Comparison of ENCODE assay signal across 1 cellular context in the genomic region with DNA sequence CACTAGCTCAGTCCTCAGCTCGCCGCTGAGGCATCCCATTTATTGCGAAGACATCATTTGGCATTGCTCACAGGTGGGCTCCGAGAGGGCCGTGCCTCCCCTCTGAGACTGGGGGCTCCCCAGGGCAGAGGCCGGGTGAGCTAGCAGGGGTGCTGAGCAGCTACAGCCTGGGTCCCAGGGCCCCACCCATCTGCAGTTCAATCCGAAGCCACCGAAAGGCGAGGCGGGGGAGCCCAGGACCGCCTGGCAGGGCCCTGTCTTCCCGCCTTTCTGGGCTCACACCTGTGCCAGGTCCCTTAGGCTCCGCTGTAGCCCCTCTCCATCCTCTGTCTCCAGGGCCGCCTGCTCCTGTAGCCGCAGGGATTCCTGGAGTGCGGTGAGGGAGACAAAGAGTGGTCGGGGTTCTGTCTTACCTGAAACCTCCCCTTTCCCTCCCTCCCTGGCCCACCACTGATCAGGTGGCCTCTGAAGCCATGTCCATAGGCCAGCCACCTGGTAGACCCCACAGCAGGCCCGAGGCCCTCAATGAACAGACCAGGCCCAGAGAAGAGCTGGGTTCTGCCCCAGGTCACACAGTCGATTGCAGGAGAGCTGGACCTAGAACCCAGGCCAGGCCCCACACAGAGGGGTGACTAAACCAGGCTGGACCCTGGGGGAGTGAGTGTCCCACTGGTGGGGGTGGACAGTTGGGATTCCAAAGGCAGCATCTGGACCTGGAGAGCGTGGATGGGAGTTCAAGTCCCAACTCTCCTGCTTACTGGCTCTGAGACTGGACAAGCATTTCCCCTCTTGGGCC.
TF ChIP-seq lines count a peak whose summit lies in the region.

No MANE protein-coding gene starts in this region.

TF ChIP-seq in K562, 482 proteins besides CTCF, POLR2A, EP300 and RAD21 (continued from another document and continues in another):
- TF ChIP-seq, protein P1, sequence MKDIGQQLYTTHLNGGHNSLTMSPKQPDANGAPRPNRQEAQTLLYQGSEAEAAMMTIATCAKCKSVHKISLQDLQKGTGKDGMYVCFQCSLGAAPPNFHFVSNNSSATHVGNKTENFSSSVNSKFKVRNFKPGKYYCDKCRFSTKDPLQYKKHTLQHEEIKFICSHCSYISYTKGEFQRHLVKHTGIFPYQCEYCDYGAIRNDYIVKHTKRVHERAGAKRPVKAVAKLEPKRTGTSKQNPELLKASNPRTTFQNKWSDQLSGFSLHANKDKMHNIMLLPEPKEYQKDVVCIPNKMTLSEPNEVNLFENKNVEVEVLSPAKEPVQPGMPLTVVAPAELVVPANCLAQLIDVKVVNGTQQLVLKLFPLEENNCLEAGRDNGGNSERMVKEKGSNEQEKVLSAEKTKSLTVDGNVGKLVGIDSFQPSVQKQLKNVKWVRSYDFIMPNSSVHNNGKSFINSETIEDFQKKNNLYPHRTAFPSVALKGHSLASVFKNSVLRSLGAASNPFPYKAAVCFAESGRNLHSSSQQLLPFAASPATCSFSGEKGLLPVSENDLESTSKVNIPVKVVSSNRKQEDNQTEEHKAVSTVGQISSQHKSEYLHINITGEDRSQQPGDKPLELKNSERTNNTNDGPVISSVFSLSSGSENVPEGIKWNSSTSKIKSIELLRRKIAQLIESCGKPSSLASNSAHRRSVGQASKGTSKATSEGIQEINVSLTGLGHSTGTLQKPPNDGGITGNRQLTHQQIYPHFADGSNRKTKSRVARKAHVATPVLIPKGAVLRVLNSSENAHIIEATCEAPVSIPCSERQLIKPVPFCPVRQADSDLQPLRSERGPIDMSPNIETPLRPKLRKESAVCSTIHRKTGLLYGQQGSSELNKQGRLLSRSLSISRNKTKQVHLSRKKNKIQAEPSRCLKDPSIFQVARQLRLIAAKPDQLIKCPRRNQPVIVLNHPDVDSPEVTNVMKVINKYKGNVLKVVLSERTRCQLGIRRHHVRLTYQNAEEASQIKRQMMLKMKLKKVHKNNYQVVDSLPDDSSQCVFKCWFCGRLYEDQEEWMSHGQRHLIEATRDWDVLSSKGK (CRISPR knock-in tag; IDR thresholded peaks at IDR 0.05) = no peak
- no peak for TF ChIP-seq RBM22 (IDR thresholded peaks at IDR 0.05; ENCODE audit: low read depth, low read length, poor library complexity, severe bottlenecking)
- TF ChIP-seq, protein P2, sequence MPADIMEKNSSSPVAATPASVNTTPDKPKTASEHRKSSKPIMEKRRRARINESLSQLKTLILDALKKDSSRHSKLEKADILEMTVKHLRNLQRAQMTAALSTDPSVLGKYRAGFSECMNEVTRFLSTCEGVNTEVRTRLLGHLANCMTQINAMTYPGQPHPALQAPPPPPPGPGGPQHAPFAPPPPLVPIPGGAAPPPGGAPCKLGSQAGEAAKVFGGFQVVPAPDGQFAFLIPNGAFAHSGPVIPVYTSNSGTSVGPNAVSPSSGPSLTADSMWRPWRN (IDR thresholded peaks at IDR 0.05; ENCODE audit: low read depth) = no peak
- 0 out of 2 replicates have a peak, but pooled peaks have one; percentile 71 for TF ChIP-seq NR4A1 (CRISPR knock-in tag; IDR thresholded peaks at IDR 0.05)
- TF ChIP-seq NR4A1 (tag; IDR thresholded peaks at IDR 0.05) = 0 out of 2 replicates have a peak, but pooled peaks have one; percentile 10
- TF ChIP-seq BMI1 (IDR thresholded peaks at IDR 0.05; ENCODE audit: low read length) = no peak
- no peak; the same call in 1 of the 2 replicates for TF ChIP-seq PPARD (CRISPR knock-in tag; IDR thresholded peaks at IDR 0.05)
- peak; percentile 63; the same call in 1 of the 2 replicates for TF ChIP-seq ZNF76 (CRISPR knock-in tag; IDR thresholded peaks at IDR 0.05; ENCODE audit: borderline replicate concordance)
- TF ChIP-seq, protein P3, sequence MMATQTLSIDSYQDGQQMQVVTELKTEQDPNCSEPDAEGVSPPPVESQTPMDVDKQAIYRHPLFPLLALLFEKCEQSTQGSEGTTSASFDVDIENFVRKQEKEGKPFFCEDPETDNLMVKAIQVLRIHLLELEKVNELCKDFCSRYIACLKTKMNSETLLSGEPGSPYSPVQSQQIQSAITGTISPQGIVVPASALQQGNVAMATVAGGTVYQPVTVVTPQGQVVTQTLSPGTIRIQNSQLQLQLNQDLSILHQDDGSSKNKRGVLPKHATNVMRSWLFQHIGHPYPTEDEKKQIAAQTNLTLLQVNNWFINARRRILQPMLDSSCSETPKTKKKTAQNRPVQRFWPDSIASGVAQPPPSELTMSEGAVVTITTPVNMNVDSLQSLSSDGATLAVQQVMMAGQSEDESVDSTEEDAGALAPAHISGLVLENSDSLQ (IDR thresholded peaks at IDR 0.05) = no peak
- TF ChIP-seq RFX1 (IDR thresholded peaks at IDR 0.05) = no peak
- TF ChIP-seq CBX8 (IDR thresholded peaks at IDR 0.05; ENCODE audit: borderline replicate concordance, extremely low read depth, low read depth, low read length, poor library complexity, severe bottlenecking) = no peak
- no peak for TF ChIP-seq NR1H2 (CRISPR knock-in tag; IDR thresholded peaks at IDR 0.05)
- no peak for TF ChIP-seq ARID2 (IDR thresholded peaks at IDR 0.05)
- 0 out of 2 replicates have a peak, but pooled peaks have one; percentile 0 for TF ChIP-seq ZFPM2 (CRISPR knock-in tag; IDR thresholded peaks at IDR 0.05)
- no peak for TF ChIP-seq TRIM28 (IDR thresholded peaks at IDR 0.05)
- no peak for TF ChIP-seq PCBP1 (IDR thresholded peaks at IDR 0.05; ENCODE audit: low read depth, low read length, poor library complexity, severe bottlenecking)
- TF ChIP-seq, protein P4, sequence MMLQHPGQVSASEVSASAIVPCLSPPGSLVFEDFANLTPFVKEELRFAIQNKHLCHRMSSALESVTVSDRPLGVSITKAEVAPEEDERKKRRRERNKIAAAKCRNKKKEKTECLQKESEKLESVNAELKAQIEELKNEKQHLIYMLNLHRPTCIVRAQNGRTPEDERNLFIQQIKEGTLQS (IDR thresholded peaks at IDR 0.05) = no peak
- TF ChIP-seq, protein P4 (CRISPR knock-in tag; conservative IDR thresholded peaks at IDR 0.05) = no peak
- TF ChIP-seq TRIM24 (IDR thresholded peaks at IDR 0.05) = no peak
- TF ChIP-seq PRMT5 (CRISPR knock-in tag; IDR thresholded peaks at IDR 0.05) = no peak
- TF ChIP-seq BRD9 (IDR thresholded peaks at IDR 0.05; ENCODE audit: low read depth, partially characterized antibody) = no peak
- TF ChIP-seq CHD2 (IDR thresholded peaks at IDR 0.05; ENCODE audit: low read depth, low read length) = no peak
- TF ChIP-seq, protein P5, sequence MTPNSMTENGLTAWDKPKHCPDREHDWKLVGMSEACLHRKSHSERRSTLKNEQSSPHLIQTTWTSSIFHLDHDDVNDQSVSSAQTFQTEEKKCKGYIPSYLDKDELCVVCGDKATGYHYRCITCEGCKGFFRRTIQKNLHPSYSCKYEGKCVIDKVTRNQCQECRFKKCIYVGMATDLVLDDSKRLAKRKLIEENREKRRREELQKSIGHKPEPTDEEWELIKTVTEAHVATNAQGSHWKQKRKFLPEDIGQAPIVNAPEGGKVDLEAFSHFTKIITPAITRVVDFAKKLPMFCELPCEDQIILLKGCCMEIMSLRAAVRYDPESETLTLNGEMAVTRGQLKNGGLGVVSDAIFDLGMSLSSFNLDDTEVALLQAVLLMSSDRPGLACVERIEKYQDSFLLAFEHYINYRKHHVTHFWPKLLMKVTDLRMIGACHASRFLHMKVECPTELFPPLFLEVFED (CRISPR knock-in tag; conservative IDR thresholded peaks at IDR 0.05) = 0 out of 2 replicates have a peak, but pooled peaks have one; percentile 20
- TF ChIP-seq, protein P6, sequence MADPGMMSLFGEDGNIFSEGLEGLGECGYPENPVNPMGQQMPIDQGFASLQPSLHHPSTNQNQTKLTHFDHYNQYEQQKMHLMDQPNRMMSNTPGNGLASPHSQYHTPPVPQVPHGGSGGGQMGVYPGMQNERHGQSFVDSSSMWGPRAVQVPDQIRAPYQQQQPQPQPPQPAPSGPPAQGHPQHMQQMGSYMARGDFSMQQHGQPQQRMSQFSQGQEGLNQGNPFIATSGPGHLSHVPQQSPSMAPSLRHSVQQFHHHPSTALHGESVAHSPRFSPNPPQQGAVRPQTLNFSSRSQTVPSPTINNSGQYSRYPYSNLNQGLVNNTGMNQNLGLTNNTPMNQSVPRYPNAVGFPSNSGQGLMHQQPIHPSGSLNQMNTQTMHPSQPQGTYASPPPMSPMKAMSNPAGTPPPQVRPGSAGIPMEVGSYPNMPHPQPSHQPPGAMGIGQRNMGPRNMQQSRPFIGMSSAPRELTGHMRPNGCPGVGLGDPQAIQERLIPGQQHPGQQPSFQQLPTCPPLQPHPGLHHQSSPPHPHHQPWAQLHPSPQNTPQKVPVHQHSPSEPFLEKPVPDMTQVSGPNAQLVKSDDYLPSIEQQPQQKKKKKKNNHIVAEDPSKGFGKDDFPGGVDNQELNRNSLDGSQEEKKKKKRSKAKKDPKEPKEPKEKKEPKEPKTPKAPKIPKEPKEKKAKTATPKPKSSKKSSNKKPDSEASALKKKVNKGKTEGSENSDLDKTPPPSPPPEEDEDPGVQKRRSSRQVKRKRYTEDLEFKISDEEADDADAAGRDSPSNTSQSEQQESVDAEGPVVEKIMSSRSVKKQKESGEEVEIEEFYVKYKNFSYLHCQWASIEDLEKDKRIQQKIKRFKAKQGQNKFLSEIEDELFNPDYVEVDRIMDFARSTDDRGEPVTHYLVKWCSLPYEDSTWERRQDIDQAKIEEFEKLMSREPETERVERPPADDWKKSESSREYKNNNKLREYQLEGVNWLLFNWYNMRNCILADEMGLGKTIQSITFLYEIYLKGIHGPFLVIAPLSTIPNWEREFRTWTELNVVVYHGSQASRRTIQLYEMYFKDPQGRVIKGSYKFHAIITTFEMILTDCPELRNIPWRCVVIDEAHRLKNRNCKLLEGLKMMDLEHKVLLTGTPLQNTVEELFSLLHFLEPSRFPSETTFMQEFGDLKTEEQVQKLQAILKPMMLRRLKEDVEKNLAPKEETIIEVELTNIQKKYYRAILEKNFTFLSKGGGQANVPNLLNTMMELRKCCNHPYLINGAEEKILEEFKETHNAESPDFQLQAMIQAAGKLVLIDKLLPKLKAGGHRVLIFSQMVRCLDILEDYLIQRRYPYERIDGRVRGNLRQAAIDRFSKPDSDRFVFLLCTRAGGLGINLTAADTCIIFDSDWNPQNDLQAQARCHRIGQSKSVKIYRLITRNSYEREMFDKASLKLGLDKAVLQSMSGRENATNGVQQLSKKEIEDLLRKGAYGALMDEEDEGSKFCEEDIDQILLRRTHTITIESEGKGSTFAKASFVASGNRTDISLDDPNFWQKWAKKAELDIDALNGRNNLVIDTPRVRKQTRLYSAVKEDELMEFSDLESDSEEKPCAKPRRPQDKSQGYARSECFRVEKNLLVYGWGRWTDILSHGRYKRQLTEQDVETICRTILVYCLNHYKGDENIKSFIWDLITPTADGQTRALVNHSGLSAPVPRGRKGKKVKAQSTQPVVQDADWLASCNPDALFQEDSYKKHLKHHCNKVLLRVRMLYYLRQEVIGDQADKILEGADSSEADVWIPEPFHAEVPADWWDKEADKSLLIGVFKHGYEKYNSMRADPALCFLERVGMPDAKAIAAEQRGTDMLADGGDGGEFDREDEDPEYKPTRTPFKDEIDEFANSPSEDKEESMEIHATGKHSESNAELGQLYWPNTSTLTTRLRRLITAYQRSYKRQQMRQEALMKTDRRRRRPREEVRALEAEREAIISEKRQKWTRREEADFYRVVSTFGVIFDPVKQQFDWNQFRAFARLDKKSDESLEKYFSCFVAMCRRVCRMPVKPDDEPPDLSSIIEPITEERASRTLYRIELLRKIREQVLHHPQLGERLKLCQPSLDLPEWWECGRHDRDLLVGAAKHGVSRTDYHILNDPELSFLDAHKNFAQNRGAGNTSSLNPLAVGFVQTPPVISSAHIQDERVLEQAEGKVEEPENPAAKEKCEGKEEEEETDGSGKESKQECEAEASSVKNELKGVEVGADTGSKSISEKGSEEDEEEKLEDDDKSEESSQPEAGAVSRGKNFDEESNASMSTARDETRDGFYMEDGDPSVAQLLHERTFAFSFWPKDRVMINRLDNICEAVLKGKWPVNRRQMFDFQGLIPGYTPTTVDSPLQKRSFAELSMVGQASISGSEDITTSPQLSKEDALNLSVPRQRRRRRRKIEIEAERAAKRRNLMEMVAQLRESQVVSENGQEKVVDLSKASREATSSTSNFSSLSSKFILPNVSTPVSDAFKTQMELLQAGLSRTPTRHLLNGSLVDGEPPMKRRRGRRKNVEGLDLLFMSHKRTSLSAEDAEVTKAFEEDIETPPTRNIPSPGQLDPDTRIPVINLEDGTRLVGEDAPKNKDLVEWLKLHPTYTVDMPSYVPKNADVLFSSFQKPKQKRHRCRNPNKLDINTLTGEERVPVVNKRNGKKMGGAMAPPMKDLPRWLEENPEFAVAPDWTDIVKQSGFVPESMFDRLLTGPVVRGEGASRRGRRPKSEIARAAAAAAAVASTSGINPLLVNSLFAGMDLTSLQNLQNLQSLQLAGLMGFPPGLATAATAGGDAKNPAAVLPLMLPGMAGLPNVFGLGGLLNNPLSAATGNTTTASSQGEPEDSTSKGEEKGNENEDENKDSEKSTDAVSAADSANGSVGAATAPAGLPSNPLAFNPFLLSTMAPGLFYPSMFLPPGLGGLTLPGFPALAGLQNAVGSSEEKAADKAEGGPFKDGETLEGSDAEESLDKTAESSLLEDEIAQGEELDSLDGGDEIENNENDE (IDR thresholded peaks at IDR 0.05; ENCODE audit: low read depth, low read length) = no peak
- peak; percentile 64; the same call in 1 of the 2 replicates for TF ChIP-seq SRSF3 (IDR thresholded peaks at IDR 0.05; ENCODE audit: insufficient read depth, low read length)
- no peak for TF ChIP-seq PHF21A (IDR thresholded peaks at IDR 0.05; ENCODE audit: borderline replicate concordance, low read depth)
- TF ChIP-seq CHD4 (IDR thresholded peaks at IDR 0.05; ENCODE audit: insufficient read depth, insufficient replicate concordance, low read depth, low read length, poor library complexity, severe bottlenecking) = no peak
